Comparison of ENCODE assay signal across 9 cellular contexts in genomic region chr2:156237558-156237957, GRCh38.
"Had no signal": no experiment of that assay in that cellular context is flagged by ENCODE, and none has a peak within 500 bp of the region (broad histone marks: within the 10 kb centered on the region; RNA-seq: fewer than 3 reads in every experiment).

No MANE protein-coding gene starts in this region.

- H3K9me3 ChIP-seq: HAP-1 had no signal

- H3K27ac ChIP-seq: GM23248 had no signal

- H3K9ac ChIP-seq: GM23248 had no signal

- DNase-seq: GM23248, GOT3, H7, H9, HCEC 1CT, HFFc6 had no signal

- FAIRE-seq: H54 had no signal

- H3K36me3 ChIP-seq: HAP-1 had no signal

- H3K4me1 Mint-ChIP-seq: GM23338, H9 had no signal

- H3K27ac Mint-ChIP-seq: GM23338, H9, HFFc6 had no signal

- H3K4me3 Mint-ChIP-seq: GM23338, H9, HFFc6 had no signal

- H2AFZ ChIP-seq: GM23248, GM23338 had no signal

- H3K4me2 ChIP-seq: GM23338 had no signal

- ATAC-seq: GM23338 had no signal

- H3K4me1 ChIP-seq: HAP-1 had no signal

- H3K4me3 ChIP-seq: GM23248, GM23338, HAP-1 had no signal
